22 cellular contexts compared by ENCODE assay signal in genomic region chr1:164683235-164683634, GRCh38.
DNase-seq lines count a peak whose midpoint lies in the region; ATAC-seq, FAIRE-seq and TF ChIP-seq lines count a peak whose summit lies in the region.
"Had no signal": no experiment of that assay in that cellular context is flagged by ENCODE, and none has a peak within 500 bp of the region (broad histone marks: within the 10 kb centered on the region; RNA-seq: fewer than 3 reads in every experiment).

No MANE protein-coding gene starts in this region.

- no peak overlapping the region for H3K4me3 ChIP-seq in IMR-90 (ENCODE audit: insufficient read depth, low read depth, low read length)
- no peak overlapping the region for H3K4me3 ChIP-seq in bronchial epithelial cell (ENCODE audit: low read depth, low read length)
- no peak overlapping the region for H3K4me3 ChIP-seq in mesendoderm (ENCODE audit: low read length)
- H3K4me3 ChIP-seq: colonic mucosa, sigmoid colon had no signal

- H3K56ac ChIP-seq in IMR-90 (ENCODE audit: extremely low read depth, insufficient read depth, low read length) (no peak overlapping the region), mesendoderm (ENCODE audit: low read length) (no peak overlapping the region)

- intact Hi-C loops in Calu3 (cut with micrococcal nuclease; ENCODE audit: unreplicated experiment) = loop anchor here (2.0 to 5.0 kb wide), 2 partner anchors 22 to 89 kb away; no protein-coding TSS in a partner anchor
- intact Hi-C loops in IMR-90 (cut with micrococcal nuclease) = no loop called here
- intact Hi-C loops in activated T-helper 2 cell treated with anti-CD3 and anti-CD28 coated beads, Interferon-gamma antibody, Interleukin-2, Interleukin-4, amounts not matched to agents 10 μg/mL and 5 μg/mL and 100 μg/mL, durations not matched to agents 14 hours and 24 hours and 36 hours (cut with micrococcal nuclease) = no loop called here

- no CpG with 5 or more reads among the region's 3 CpGs for WGBS in IMR-90 (ENCODE audit: extremely low coverage in 2 of 2, insufficient read length in 1 of 2), 2 experiments
- WGBS in mesendoderm (ENCODE audit: extremely low coverage, insufficient coverage, low lambda C conversion rate) = no CpG with 5 or more reads among the region's 3 CpGs

- H4K20me1 ChIP-seq in IMR-90 (ENCODE audit: insufficient read depth, low read length) = no peaks in the 10 kb centered on the region

- no peak overlapping the region for H3K4me2 ChIP-seq in IMR-90 (ENCODE audit: low read depth, low read length)
- H3K4me2 ChIP-seq in mesendoderm (ENCODE audit: low read length) = no peak overlapping the region

- no peaks in the 10 kb centered on the region for H3K79me2 ChIP-seq in mesendoderm (ENCODE audit: control insufficient read depth, insufficient read depth, low read length)

- in situ Hi-C loops in IMR-90 (cut with MboI; ENCODE audit: low sequenced_read_pairs) = no loop called here

- H3K4me1 ChIP-seq in IMR-90 (ENCODE audit: control insufficient read depth, insufficient read depth, low read length) = no peaks in the 10 kb centered on the region; the same call in 1 of the 2 replicates
- H3K4me1 ChIP-seq in mesendoderm (ENCODE audit: control insufficient read depth, low read depth, low read length) = peaks cover 3% of the 10 kb centered on the region

- H3K4ac ChIP-seq in IMR-90 (ENCODE audit: low read depth, low read length) = no peak overlapping the region
- H3K4ac ChIP-seq in mesendoderm (ENCODE audit: low read depth, low read length) = no peak overlapping the region

- H2BK120ac ChIP-seq in IMR-90 (ENCODE audit: low read depth, low read length) (no peak overlapping the region), mesendoderm (ENCODE audit: low read depth, low read length) (no peak overlapping the region)

- no peak overlapping the region for H2BK5ac ChIP-seq in IMR-90 (ENCODE audit: low read depth, low read length, poor library complexity, severe bottlenecking)
- no peak overlapping the region for H2BK5ac ChIP-seq in mesendoderm (ENCODE audit: low read length)

- H3K4me1 Mint-ChIP-seq in Calu3 (ENCODE audit: low read depth, unreplicated experiment) = peaks cover 27% of the 10 kb centered on the region
- H3K4me1 Mint-ChIP-seq in activated T-helper 2 cell treated with anti-CD3 and anti-CD28 coated beads, Interferon-gamma antibody, Interleukin-2, Interleukin-4, amounts not matched to agents 10 μg/mL and 5 μg/mL and 100 μg/mL, durations not matched to agents 14 hours and 24 hours and 36 hours (ENCODE audit: low read depth) = no peaks in the 10 kb centered on the region

- no peak for TF ChIP-seq POLR2A in IMR-90 (IDR thresholded peaks at IDR 0.05; ENCODE audit: low read depth, low read length)

- ATAC-seq in IMR-90 (ENCODE audit: low read depth) = no peak
- no peak for ATAC-seq in HG02981 (IDR thresholded peaks at IDR 0.05; ENCODE audit: unreplicated experiment)
- no peak for ATAC-seq in HG02623 (IDR thresholded peaks at IDR 0.05; ENCODE audit: unreplicated experiment)
- no peak for ATAC-seq in HG02852 (IDR thresholded peaks at IDR 0.05; ENCODE audit: unreplicated experiment)

- H2BK20ac ChIP-seq in IMR-90 (ENCODE audit: low read depth, low read length) = no peak overlapping the region

- H3K27me3 Mint-ChIP-seq in Calu3 (ENCODE audit: unreplicated experiment) = no peaks in the 10 kb centered on the region
- H3K27me3 Mint-ChIP-seq in activated T-helper 2 cell treated with anti-CD3 and anti-CD28 coated beads, Interferon-gamma antibody, Interleukin-2, Interleukin-4, amounts not matched to agents 10 μg/mL and 5 μg/mL and 100 μg/mL, durations not matched to agents 14 hours and 24 hours and 36 hours (ENCODE audit: low read depth) = no peaks in the 10 kb centered on the region

- no peak overlapping the region for H3K18ac ChIP-seq in IMR-90 (ENCODE audit: low read depth, low read length)
- H3K18ac ChIP-seq in mesendoderm (ENCODE audit: low read length) = no peak overlapping the region

- peak; percentile 49 for DNase-seq in Calu3
- no peak for DNase-seq in IMR-90
- peak; percentile 88 for DNase-seq in bronchial epithelial cell (ENCODE audit: low read depth)
- DNase-seq in mesendoderm = peak; percentile 61
- DNase-seq in activated T-helper 2 cell treated with anti-CD3 and anti-CD28 coated beads, Interferon-gamma antibody, Interleukin-2, Interleukin-4, amounts not matched to agents 10 μg/mL and 5 μg/mL and 100 μg/mL, durations not matched to agents 14 hours and 24 hours and 36 hours (ENCODE audit: low spot score) = no peak
- DNase-seq: activated CD8-positive, alpha-beta memory T cell treated with anti-CD3 and anti-CD28 coated beads for 24 hours; activated effector memory CD4-positive, alpha-beta T cell treated with anti-CD3 and anti-CD28 coated beads, Interleukin-2, amount 50 U/mL, for 16 hours; colonic mucosa; midbrain; MM.1S; NCI-H2029 treated with DMSO at 0.1 percent for 48 hours; nucleus accumbens; RPMI8226; sigmoid colon; T-helper 1 cell had no signal

- no peak overlapping the region for H3K23ac ChIP-seq in IMR-90 (ENCODE audit: low read depth, low read length)
- H3K23ac ChIP-seq in mesendoderm (ENCODE audit: low read length) = no peak overlapping the region

- no peaks in the 10 kb centered on the region for H3K9me1 ChIP-seq in IMR-90 (ENCODE audit: insufficient read depth, low read length)

- no peak overlapping the region for H4K8ac ChIP-seq in IMR-90 (ENCODE audit: low read depth in 2 of 2, low read length in 2 of 2)
- H4K8ac ChIP-seq in mesendoderm (ENCODE audit: low read depth, low read length) = no peak overlapping the region

- H3K9me3 ChIP-seq in IMR-90 (ENCODE audit: control insufficient read depth, insufficient read depth, low read length) = no peaks in the 10 kb centered on the region
- H3K9me3 ChIP-seq: colonic mucosa, sigmoid colon had no signal

- dilution Hi-C loops in IMR-90 (cut with HindIII; ENCODE audit: low sequenced_read_pairs, unreplicated experiment) = no loop called here

- H3K9ac ChIP-seq in IMR-90 (ENCODE audit: low read depth, low read length) (no peak overlapping the region), mesendoderm (ENCODE audit: low read length) (no peak overlapping the region)

- H4K5ac ChIP-seq in IMR-90 (ENCODE audit: low read depth, low read length) (no peak overlapping the region), mesendoderm (ENCODE audit: low read length) (no peak overlapping the region)

- no peak overlapping the region for H4K91ac ChIP-seq in IMR-90 (ENCODE audit: insufficient read depth, low read depth, low read length)

- peaks cover 6% of the 10 kb centered on the region for H3K36me3 ChIP-seq in IMR-90 (ENCODE audit: control insufficient read depth, insufficient read depth, low read length)
- no peaks in the 10 kb centered on the region for H3K36me3 ChIP-seq in bronchial epithelial cell (ENCODE audit: control insufficient read depth, insufficient read depth, low read length)
- H3K36me3 ChIP-seq in mesendoderm (ENCODE audit: control insufficient read depth, insufficient read depth, low read length) = no peaks in the 10 kb centered on the region
- H3K36me3 ChIP-seq: colonic mucosa had no signal

- H2AFZ ChIP-seq in IMR-90 (replicated peaks; ENCODE audit: low read length, poor library complexity) = no peak overlapping the region

- no peak overlapping the region for H3K14ac ChIP-seq in IMR-90 (replicated peaks; ENCODE audit: low read depth, low read length)

- H2BK15ac ChIP-seq in IMR-90 (ENCODE audit: low read depth, low read length) (no peak overlapping the region), mesendoderm (replicated peaks; ENCODE audit: low read depth) (no peak overlapping the region)

- no peaks in the 10 kb centered on the region for H3K27me3 ChIP-seq in IMR-90 (ENCODE audit: control insufficient read depth, insufficient read depth, low read length)
- H3K27me3 ChIP-seq in bronchial epithelial cell (ENCODE audit: control insufficient read depth, insufficient read depth, low read length) = no peaks in the 10 kb centered on the region
- H3K27me3 ChIP-seq in mesendoderm (ENCODE audit: insufficient read depth, low read length, poor library complexity) = no peaks in the 10 kb centered on the region
- H3K27me3 ChIP-seq: colonic mucosa, sigmoid colon had no signal

- peak; percentile 75 for FAIRE-seq in bronchial epithelial cell (lab: Jason Lieb, UNC)
- FAIRE-seq: endothelial cell of umbilical vein, G401.6, GM12891 had no signal

- no peak for TF ChIP-seq RAD21 in IMR-90 (IDR thresholded peaks at IDR 0.05; ENCODE audit: low read length)

- CTCF ChIA-PET in Calu3 (lab: Charles Lee) = interaction anchor here (1.3 kb wide), 1 partner anchor 88 kb away, joined by 3 read pairs; no protein-coding TSS in a partner anchor
- CTCF ChIA-PET in IMR-90 (lab: Yijun Ruan, JAX) = interaction anchor here (0.8 kb wide), 1 partner anchor 105 kb away, joined by 6 read pairs; no protein-coding TSS in a partner anchor

- H2AK9ac ChIP-seq in IMR-90 (replicated peaks; ENCODE audit: low read depth, low read length, poor library complexity) = no peak overlapping the region

- POLR2A ChIA-PET in IMR-90 (lab: Charles Lee; ENCODE audit: unreplicated experiment) = no interaction called here

- H3K4me3 Mint-ChIP-seq in Calu3 (ENCODE audit: low read depth, unreplicated experiment) = peak overlapping the region; percentile 52
- H3K4me3 Mint-ChIP-seq in activated T-helper 2 cell treated with anti-CD3 and anti-CD28 coated beads, Interferon-gamma antibody, Interleukin-2, Interleukin-4, amounts not matched to agents 10 μg/mL and 5 μg/mL and 100 μg/mL, durations not matched to agents 14 hours and 24 hours and 36 hours (ENCODE audit: low read depth) = no peak overlapping the region

- H3K79me1 ChIP-seq in IMR-90 (ENCODE audit: low read depth in 1 of 2, low read length in 2 of 2) (no peaks in the 10 kb centered on the region), mesendoderm (ENCODE audit: low read length) (no peaks in the 10 kb centered on the region)

- BruUV-seq in Calu3 (replicated peaks; lab: Mats Ljungman, UMichigan) (no TSS peak), IMR-90 (replicated peaks; lab: Mats Ljungman, UMichigan) (no TSS peak)

- peaks cover 6% of the 10 kb centered on the region for H3K36me3 Mint-ChIP-seq in Calu3 (ENCODE audit: insufficient read depth, unreplicated experiment)
- H3K36me3 Mint-ChIP-seq in activated T-helper 2 cell treated with anti-CD3 and anti-CD28 coated beads, Interferon-gamma antibody, Interleukin-2, Interleukin-4, amounts not matched to agents 10 μg/mL and 5 μg/mL and 100 μg/mL, durations not matched to agents 14 hours and 24 hours and 36 hours (ENCODE audit: low read depth) = no peaks in the 10 kb centered on the region

- peak overlapping the region; percentile 90 for H3K27ac Mint-ChIP-seq in Calu3 (ENCODE audit: unreplicated experiment)
- no peak overlapping the region for H3K27ac Mint-ChIP-seq in activated T-helper 2 cell treated with anti-CD3 and anti-CD28 coated beads, Interferon-gamma antibody, Interleukin-2, Interleukin-4, amounts not matched to agents 10 μg/mL and 5 μg/mL and 100 μg/mL, durations not matched to agents 14 hours and 24 hours and 36 hours

- no peak for TF ChIP-seq CTCF in Calu3 (IDR thresholded peaks at IDR 0.05; ENCODE audit: unreplicated experiment)
- no peak for TF ChIP-seq CTCF in IMR-90 (conservative IDR thresholded peaks at IDR 0.05; ENCODE audit: low read depth, low read length)
- TF ChIP-seq CTCF in bronchial epithelial cell (IDR thresholded peaks at IDR 0.05; ENCODE audit: insufficient read depth, low read length, severe bottlenecking) = no peak

- no peaks in the 10 kb centered on the region for H3K9me3 Mint-ChIP-seq in Calu3 (ENCODE audit: low read depth, unreplicated experiment)
- no peaks in the 10 kb centered on the region for H3K9me3 Mint-ChIP-seq in activated T-helper 2 cell treated with anti-CD3 and anti-CD28 coated beads, Interferon-gamma antibody, Interleukin-2, Interleukin-4, amounts not matched to agents 10 μg/mL and 5 μg/mL and 100 μg/mL, durations not matched to agents 14 hours and 24 hours and 36 hours

- no peak overlapping the region for H3K27ac ChIP-seq in IMR-90 (ENCODE audit: insufficient read depth, low read length)
- H3K27ac ChIP-seq in mesendoderm (ENCODE audit: low read depth, low read length) = no peak overlapping the region
- H3K27ac ChIP-seq: colonic mucosa, sigmoid colon, VCaP had no signal

- H2AK5ac ChIP-seq in IMR-90 (ENCODE audit: low read depth, low read length) (no peak overlapping the region), mesendoderm (ENCODE audit: low read length) (no peak overlapping the region)

Comparison
In these comparisons a context has a peak if more than half of its experiments do, and no peak if none do; other contexts are left out.
1. DNase-seq: peak in Calu3 (single experiment), bronchial epithelial cell (single experiment) and mesendoderm (single experiment); none in IMR-90 (single experiment) and activated T-helper 2 cell treated with anti-CD3 and anti-CD28 coated beads, Interferon-gamma antibody, Interleukin-2, Interleukin-4, amounts not matched to agents 10 μg/mL and 5 μg/mL and 100 μg/mL, durations not matched to agents 14 hours and 24 hours and 36 hours (single experiment).